ENCODE assay signal across 7 cellular contexts in the genomic region with DNA sequence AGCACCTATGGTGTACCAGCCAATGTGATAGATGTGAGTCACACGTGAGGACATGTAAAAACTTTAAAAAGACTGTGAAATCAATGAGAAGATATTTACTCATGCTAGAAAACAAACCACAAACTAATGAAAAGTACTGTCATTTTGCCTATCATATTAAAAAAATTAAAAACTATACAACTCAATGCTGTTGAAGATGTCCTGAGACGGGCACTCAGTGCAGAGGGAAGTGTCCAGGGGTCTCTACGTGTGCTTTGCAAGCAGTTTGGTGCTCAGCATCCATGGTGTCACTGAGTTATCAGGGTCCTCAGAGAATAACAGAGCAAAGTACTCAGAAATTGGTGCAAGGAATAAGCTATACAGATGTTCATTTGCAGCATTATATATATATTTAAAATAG.
"Had no signal": no experiment of that assay in that cellular context is flagged by ENCODE, and none has a peak within 500 bp of the region (broad histone marks: within the 10 kb centered on the region; RNA-seq: fewer than 3 reads in every experiment).

No MANE protein-coding gene starts in this region.

- H3K4me2 ChIP-seq: KMS-11 had no signal

- FAIRE-seq: HepG2, HTR-8/SVneo had no signal

- DNase-seq: IMR-90, KBM-7, KG1 had no signal

- ATAC-seq: HepG2 had no signal

- H3K9ac ChIP-seq: KMS-11 had no signal

- H3K27ac ChIP-seq: HL-60, KMS-11 had no signal
